8 cellular contexts compared by ENCODE assay signal in the genomic region with DNA sequence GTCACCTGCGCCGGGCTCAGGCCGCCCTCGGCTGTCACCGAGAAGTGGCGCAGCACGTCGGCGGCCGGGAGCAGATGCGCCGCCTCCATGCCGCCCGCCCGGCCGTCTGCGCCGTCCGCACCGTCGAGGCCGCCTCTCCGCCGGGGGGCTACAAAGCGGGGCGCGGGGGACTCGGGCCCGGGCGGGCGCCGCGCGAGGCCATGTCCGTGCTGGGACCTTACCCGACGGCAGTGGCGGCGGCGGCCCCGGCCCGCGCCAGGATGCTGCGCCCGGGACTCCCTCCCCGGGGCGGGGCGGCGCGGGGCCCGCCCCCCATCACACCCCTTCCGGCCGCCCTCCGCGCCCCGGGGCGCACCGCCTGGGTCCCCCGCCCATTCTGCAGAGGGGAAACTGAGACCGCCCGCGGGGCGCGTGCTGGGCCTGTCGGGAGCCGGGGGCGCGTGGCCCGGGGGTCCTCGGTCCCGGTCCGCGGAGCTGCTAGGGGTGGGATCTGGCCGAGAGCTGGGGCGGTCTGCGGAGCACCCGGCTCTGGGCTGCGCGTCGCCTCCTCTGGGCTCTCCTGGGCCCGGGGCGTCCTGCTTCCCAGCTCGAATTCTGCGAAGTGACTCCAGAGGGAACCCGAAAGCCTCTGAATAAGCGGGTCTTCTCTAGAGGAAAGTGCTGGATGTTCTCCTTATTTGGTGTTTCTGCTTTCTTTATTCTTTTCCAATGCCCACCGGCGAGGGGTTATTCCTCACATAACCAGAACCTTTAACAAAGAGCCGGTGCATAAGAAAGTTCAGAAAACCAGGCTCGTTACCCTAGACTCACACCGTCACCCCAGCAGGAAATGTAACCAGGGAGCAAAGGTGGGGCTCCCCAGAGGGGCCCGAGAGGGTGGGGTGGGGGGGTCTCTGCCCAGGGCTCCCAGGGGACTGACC. TPM values are rescaled to one million over a fixed set of nuclear protein-coding genes. Genes with fewer than 3 reads are reported as not detected.
DNase-seq lines count a peak whose midpoint lies in the region; ATAC-seq and TF ChIP-seq lines count a peak whose summit lies in the region.

A gene (minus strand): TSS at position 235 of the 920 bp plus-strand sequence. CDS start 146 bp downstream, at position 89.

- H3K4me1 Mint-ChIP-seq in brain, result peaks cover 12% of the 10 kb centered on the region

- peak; percentile 25 for TF ChIP-seq POLR2A in right lobe of liver (IDR thresholded peaks at IDR 0.05)

- H3K27me3 Mint-ChIP-seq in brain, result peaks cover 88% of the 10 kb centered on the region

- no peaks in the 10 kb centered on the region for H3K27me3 ChIP-seq in right lobe of liver

- H3K9me3 ChIP-seq in right lobe of liver, result no peaks in the 10 kb centered on the region

- H3K4me1 ChIP-seq in right lobe of liver, result peaks cover 0 to 19% (median 4%) of the 10 kb centered on the region in 4 donors

- H3K4me3 ChIP-seq in right lobe of liver, result peak within 1 kb of the TSS; percentile 29 to 44 (median 29)

- WGBS in right lobe of liver (ENCODE audit: insufficient coverage, low coverage, low lambda C conversion rate, missing lambda C conversion rate), result 5% methylated on average over 6 of the region's 92 CpGs

- TF ChIP-seq CTCF in brain (conservative IDR thresholded peaks at IDR 0.05), result no peak
- no peak for TF ChIP-seq CTCF in right lobe of liver (IDR thresholded peaks at IDR 0.05)

- peaks cover 0 to 6% (median 0%) of the 10 kb centered on the region in 5 experiments for H3K9me3 Mint-ChIP-seq in brain

- peak within 1 kb of the TSS; percentile 57 to 79 (median 75) for H3K4me3 Mint-ChIP-seq in brain

- H3K27ac ChIP-seq in right lobe of liver, result peak within 1 kb of the TSS; percentile 10 to 69 (median 51)

- intact Hi-C loops in right lobe of liver (cut with DNase I), result no loop called here

- no peaks in the 10 kb centered on the region for H3K36me3 ChIP-seq in right lobe of liver

- no peaks in the 10 kb centered on the region for H3K36me3 Mint-ChIP-seq in brain

- H3K27ac Mint-ChIP-seq in brain, result no peak within 1 kb of the TSS

- DNase-seq in NCI-H510A treated with DMSO at 0.1 percent for 48 hours (lab: John Stamatoyannopoulos, UW) (peak; percentile 81), NCI-H510A (lab: John Stamatoyannopoulos, UW) (no peak), UCSD-AML1 (lab: John Stamatoyannopoulos, UW; ENCODE audit: unreplicated experiment) (peak; percentile 79), right lobe of liver (peak in 2 of 3 donors; percentile 52 to 65), putamen (ENCODE audit: low spot score) (no peak)
- DNase-seq in stimulated activated CD8-positive, alpha-beta memory T cell treated with anti-CD3 and anti-CD28 coated beads, Interleukin-15, amount 100 ng/mL, for 4 hours (ENCODE audit: low read depth in 2 of 2), result peak; percentile 21 to 57

- ATAC-seq in HG03196 (IDR thresholded peaks at IDR 0.05; ENCODE audit: unreplicated experiment) (peak; percentile 36), right lobe of liver (peak; percentile 24 to 43 (median 34))

RNA-seq across cellular contexts. Expression of the gene that starts here (rescaled TPM):
- 160 TPM for polyA plus RNA-seq in brain (ENCODE audit: insufficient read depth, low read depth, low replicate concordance)
- total RNA-seq in right lobe of liver, result 1 to 10 TPM; 1.5 to 4.3 (median 2.3) TPM

Comparison
In these comparisons a context has a peak if more than half of its experiments do, and no peak if none do; other contexts are left out.
1. DNase-seq: peak in NCI-H510A treated with DMSO at 0.1 percent for 48 hours (single experiment), UCSD-AML1 (single experiment), right lobe of liver (2 of 3) and stimulated activated CD8-positive, alpha-beta memory T cell treated with anti-CD3 and anti-CD28 coated beads, Interleukin-15, amount 100 ng/mL, for 4 hours (2 of 2); none in NCI-H510A (single experiment) and putamen (single experiment).